In the genomic region with DNA sequence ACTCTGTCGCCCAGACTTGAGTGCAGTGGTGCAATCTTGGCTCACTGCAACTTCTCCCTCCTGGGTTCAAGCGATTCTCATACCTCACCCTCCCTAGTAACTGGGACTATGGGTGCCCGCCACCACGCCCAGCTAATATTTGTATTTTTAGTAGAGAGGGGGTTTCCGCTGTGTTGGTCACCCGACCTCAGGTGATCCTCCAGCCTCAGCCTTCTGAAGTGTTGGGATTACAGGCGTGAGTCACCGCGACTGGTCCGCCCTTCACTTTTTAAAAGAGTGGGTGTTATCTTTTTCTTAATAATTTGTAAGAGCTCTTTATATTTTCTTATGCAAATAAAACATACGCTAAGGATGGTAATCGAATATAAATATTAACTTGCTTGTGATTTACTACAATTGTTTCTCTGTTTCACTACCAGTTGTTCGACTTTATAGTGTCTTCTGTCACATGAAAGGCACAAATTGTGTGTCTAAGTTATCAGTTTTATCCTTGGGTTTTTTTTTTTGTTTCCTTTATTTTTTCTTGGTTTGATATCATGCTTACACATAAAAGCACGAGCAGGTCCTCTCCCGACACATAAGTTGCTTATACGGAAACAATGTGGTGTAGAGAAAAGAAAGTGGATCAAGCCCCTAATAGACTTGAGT, we compare ENCODE assay signal across 8 cellular contexts. TPM values are rescaled to one million over a fixed set of nuclear protein-coding genes. Genes with fewer than 3 reads are reported as not detected.
A peak's percentile ranks its signal among the peaks of the same experiment; 100 is the strongest.
DNase-seq lines count a peak whose midpoint lies in the region; ATAC-seq and TF ChIP-seq lines count a peak whose summit lies in the region.

No MANE protein-coding gene starts in this region.

- H3K36me3 ChIP-seq in left ventricle myocardium inferior (no peaks in the 10 kb centered on the region), stomach smooth muscle (ENCODE audit: control insufficient read depth in 2 of 2, insufficient read depth in 2 of 2, low read length in 2 of 2) (no peaks in the 10 kb centered on the region)

- H3K27me3 Mint-ChIP-seq in activated naive CD8-positive, alpha-beta T cell treated with anti-CD3 and anti-CD28 coated beads for 36 hours, result no peaks in the 10 kb centered on the region

- peaks cover 20% of the 10 kb centered on the region for H3K36me3 Mint-ChIP-seq in activated naive CD8-positive, alpha-beta T cell treated with anti-CD3 and anti-CD28 coated beads for 36 hours

- H3K27ac ChIP-seq in left ventricle myocardium inferior (replicated peaks), result no peak overlapping the region
- H3K27ac ChIP-seq in stomach smooth muscle (ENCODE audit: low read length), result peak overlapping the region; percentile 99

- intact Hi-C loops in left ventricle myocardium inferior (cut with micrococcal nuclease), result no loop called here
- intact Hi-C loops in left ventricle myocardium superior (cut with micrococcal nuclease), result loop anchor here (10.0 kb wide), 1 partner anchor 53 kb away; no protein-coding TSS in a partner anchor
- intact Hi-C loops in left colon (cut with DNase I, micrococcal nuclease), result no loop called here

- H3K27ac Mint-ChIP-seq in activated naive CD8-positive, alpha-beta T cell treated with anti-CD3 and anti-CD28 coated beads for 36 hours, result peak overlapping the region; percentile 99

- H3K4me1 Mint-ChIP-seq in activated naive CD8-positive, alpha-beta T cell treated with anti-CD3 and anti-CD28 coated beads for 36 hours, result peaks cover 15% of the 10 kb centered on the region

- H3K27me3 ChIP-seq in left ventricle myocardium inferior (ENCODE audit: low read depth) (no peaks in the 10 kb centered on the region), stomach smooth muscle (ENCODE audit: control insufficient read depth in 1 of 2, insufficient read depth in 2 of 2, low read length in 2 of 2) (no peaks in the 10 kb centered on the region)

- TF ChIP-seq CTCF in left ventricle myocardium inferior (IDR thresholded peaks at IDR 0.05; ENCODE audit: borderline replicate concordance), result no peak

- DNase-seq in left ventricle myocardium inferior (no peak), left ventricle myocardium superior (no peak), left colon (peak; percentile 31 to 38), amniotic stem cell (lab: John Stamatoyannopoulos, UW) (no peak), COLO668 (lab: John Stamatoyannopoulos, UW; ENCODE audit: unreplicated experiment) (no peak)
- peak; percentile 45 for DNase-seq in activated naive CD8-positive, alpha-beta T cell treated with anti-CD3 and anti-CD28 coated beads for 36 hours

- H3K9me3 Mint-ChIP-seq in activated naive CD8-positive, alpha-beta T cell treated with anti-CD3 and anti-CD28 coated beads for 36 hours, result no peaks in the 10 kb centered on the region

- H3K9me3 ChIP-seq in left ventricle myocardium inferior (replicated peaks) (no peaks in the 10 kb centered on the region), stomach smooth muscle (ENCODE audit: control insufficient read depth in 2 of 2, low read length in 2 of 2) (no peaks in the 10 kb centered on the region)

- H3K9ac ChIP-seq in stomach smooth muscle (ENCODE audit: low read length in 2 of 2), result peak overlapping the region; percentile 93 to 99

- H3K4me3 Mint-ChIP-seq in activated naive CD8-positive, alpha-beta T cell treated with anti-CD3 and anti-CD28 coated beads for 36 hours, result peak overlapping the region; percentile 90

- ATAC-seq in left ventricle myocardium superior (no peak), left colon (no peak), HG03159 (IDR thresholded peaks at IDR 0.05; ENCODE audit: unreplicated experiment) (no peak)

- H3K4me3 ChIP-seq in left ventricle myocardium inferior (peak overlapping the region; percentile 87), stomach smooth muscle (ENCODE audit: low read length in 2 of 2) (peak overlapping the region; percentile 71 to 96)

- peaks cover 42% of the 10 kb centered on the region for H3K4me1 ChIP-seq in left ventricle myocardium inferior
- peaks cover 11% of the 10 kb centered on the region for H3K4me1 ChIP-seq in stomach smooth muscle (ENCODE audit: control insufficient read depth, insufficient read depth, low read length)

RNA-seq across cellular contexts. Expression of a gene that starts 1.9 kb away (rescaled TPM):
- total RNA-seq in left ventricle myocardium inferior (47.4 TPM), left ventricle myocardium superior (60.2 TPM), left colon (10 to 100 TPM; 51.3 to 63.2 TPM)
- total RNA-seq in activated naive CD8-positive, alpha-beta T cell treated with anti-CD3 and anti-CD28 coated beads for 36 hours, result 10 to 100 TPM; 82.2 to 84.6 TPM

Comparison
In these comparisons a context has a peak if more than half of its experiments do, and no peak if none do; other contexts are left out.
1. DNase-seq: peak in activated naive CD8-positive, alpha-beta T cell treated with anti-CD3 and anti-CD28 coated beads for 36 hours (single experiment) and left colon (2 of 2); none in left ventricle myocardium inferior (single experiment), left ventricle myocardium superior (single experiment), amniotic stem cell (single experiment) and COLO668 (single experiment).